Comparison of ENCODE assay signal across 37 cellular contexts in the genomic region with DNA sequence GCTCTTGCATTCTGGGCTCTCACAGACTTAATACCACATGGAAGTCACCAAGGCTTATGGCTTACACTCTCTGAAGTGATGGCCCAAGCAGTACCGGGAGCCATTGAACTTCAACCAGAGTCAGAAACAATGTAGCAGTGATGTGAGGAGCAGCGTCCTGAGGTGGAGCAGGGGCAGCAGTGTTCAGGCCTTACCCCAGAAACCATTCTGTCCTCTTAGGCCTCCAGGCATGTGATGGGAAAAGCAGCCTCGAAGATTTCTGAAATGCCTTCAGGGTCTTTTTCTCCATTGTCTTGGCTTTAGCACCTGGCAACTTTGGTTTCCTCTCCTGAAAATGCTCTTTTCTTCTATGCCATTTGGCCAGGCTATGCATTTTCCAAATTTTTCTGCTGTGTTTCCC. TPM values are rescaled to one million over a fixed set of nuclear protein-coding genes. Genes with fewer than 3 reads are reported as not detected.
"Had no signal": no experiment of that assay in that cellular context is flagged by ENCODE, and none has a peak within 500 bp of the region (broad histone marks: within the 10 kb centered on the region; RNA-seq: fewer than 3 reads in every experiment).

No MANE protein-coding gene starts in this region.

- H3K9me3 Mint-ChIP-seq: activated B cell treated with CpG ODN at 0.5 μM for 24 hours; activated CD4-positive, alpha-beta memory T cell treated with anti-CD3 and anti-CD28 coated beads for 36 hours; activated CD8-positive, alpha-beta T cell treated with anti-CD3 and anti-CD28 coated beads for 36 hours; activated naive CD4-positive, alpha-beta T cell treated with anti-CD3 and anti-CD28 coated beads for 36 hours; activated naive CD4-positive, alpha-beta T cell treated with anti-CD3 and anti-CD28 coated beads, Interleukin-2, amount 50 U/mL, for 72 hours; activated naive CD8-positive, alpha-beta T cell treated with anti-CD3 and anti-CD28 coated beads for 36 hours; activated T-cell treated with anti-CD3 and anti-CD28 coated beads, Interleukin-2, amount 50 U/mL, for 4 hours; activated T-cell treated with anti-CD3 and anti-CD28 coated beads, Interleukin-2, amount 50 U/mL, for 72 hours; activated T-helper 1 cell treated with anti-CD3 and anti-CD28 coated beads, Interleukin-12 subunit alpha, Interleukin-12 subunit beta, Interleukin-2, Interleukin-4 antibody, amounts not matched to agents 30 ng/mL and 10 ng/mL and 1 ng/mL, durations not matched to agents 14 hours and 24 hours and 36 hours; activated T-helper 17 cell treated with anti-CD3 and anti-CD28 coated beads, Interleukin-2, amount 50 U/mL, for 72 hours; central memory CD8-positive, alpha-beta T cell; T-helper 1 cell treated with Interleukin-12 subunit alpha and Interleukin-12 subunit beta and Interleukin-4 antibody, amounts not matched to agents 30 μg/mL and 1 μg/mL, for 36 hours; T-helper 2 cell treated with Interferon-gamma antibody and Interleukin-4, amounts not matched to agents 5 μg/mL and 100 μg/mL, for 36 hours had no signal

- H3K27ac ChIP-seq: adrenal gland, cardiac muscle cell, VCaP had no signal

- H3K4me3 Mint-ChIP-seq: activated B cell treated with CpG ODN at 0.5 μM for 24 hours; activated CD4-positive, alpha-beta memory T cell treated with anti-CD3 and anti-CD28 coated beads for 36 hours; activated CD4-positive, alpha-beta T cell treated with anti-CD3 and anti-CD28 coated beads, Interleukin-2, amount 10 ng/mL, durations not matched to agents 24 days and 14 days; activated CD8-positive, alpha-beta T cell treated with anti-CD3 and anti-CD28 coated beads for 36 hours; activated naive CD4-positive, alpha-beta T cell treated with anti-CD3 and anti-CD28 coated beads for 36 hours; activated naive CD8-positive, alpha-beta T cell treated with anti-CD3 and anti-CD28 coated beads for 36 hours; activated T-cell treated with anti-CD3 and anti-CD28 coated beads, Interleukin-2, amount 50 U/mL, for 4 hours; activated T-cell treated with anti-CD3 and anti-CD28 coated beads, Interleukin-2, amount 50 U/mL, for 72 hours; activated T-helper 1 cell treated with anti-CD3 and anti-CD28 coated beads, Interleukin-12 subunit alpha, Interleukin-12 subunit beta, Interleukin-2, Interleukin-4 antibody, amounts not matched to agents 30 ng/mL and 10 ng/mL and 1 ng/mL, durations not matched to agents 14 hours and 24 hours and 36 hours; activated T-helper 17 cell treated with anti-CD3 and anti-CD28 coated beads, Interleukin-2, amount 50 U/mL, for 72 hours; brain; central memory CD8-positive, alpha-beta T cell; T-helper 1 cell treated with Interleukin-12 subunit alpha and Interleukin-12 subunit beta and Interleukin-4 antibody, amounts not matched to agents 30 μg/mL and 1 μg/mL, for 36 hours; T-helper 2 cell treated with Interferon-gamma antibody and Interleukin-4, amounts not matched to agents 5 μg/mL and 100 μg/mL, for 36 hours had no signal

- H3K27me3 Mint-ChIP-seq: activated CD4-positive, alpha-beta memory T cell treated with anti-CD3 and anti-CD28 coated beads for 36 hours; activated CD8-positive, alpha-beta T cell treated with anti-CD3 and anti-CD28 coated beads for 36 hours; activated T-helper 17 cell treated with anti-CD3 and anti-CD28 coated beads, Interleukin-2, amount 50 U/mL, for 72 hours; brain had no signal

- DNase-seq: activated B cell treated with CpG ODN at 0.5 μM for 24 hours; activated CD4-positive, alpha-beta memory T cell treated with anti-CD3 and anti-CD28 coated beads for 36 hours; activated CD4-positive, alpha-beta T cell treated with anti-CD3 and anti-CD28 coated beads for 4 hours; activated CD4-positive, alpha-beta T cell treated with anti-CD3 and anti-CD28 coated beads, Interleukin-2, amount 10 ng/mL, durations not matched to agents 24 days and 14 days; activated CD4-positive, alpha-beta T cell treated with anti-CD3 and anti-CD28 coated beads, Interleukin-2, amount 50 U/mL, for 1 hour; activated CD4-positive, alpha-beta T cell treated with anti-CD3 and anti-CD28 coated beads, Interleukin-2, amount 50 U/mL, for 4 hours; activated CD4-positive, CD25-positive, alpha-beta regulatory T cell treated with anti-CD3 and anti-CD28 coated beads, Interleukin-2, amount 50 U/mL, for 72 hours; activated CD8-positive, alpha-beta memory T cell treated with anti-CD3 and anti-CD28 coated beads, Interleukin-2, amount 50 U/mL, for 4 hours; activated CD8-positive, alpha-beta T cell treated with anti-CD3 and anti-CD28 coated beads for 36 hours; activated effector memory CD4-positive, alpha-beta T cell treated with anti-CD3 and anti-CD28 coated beads, Interleukin-2, amount 50 U/mL, for 16 hours; activated gamma-delta T cell treated with Interleukin-2 at 50 U/mL for 16 hours; activated naive CD4-positive, alpha-beta T cell; activated naive CD4-positive, alpha-beta T cell treated with anti-CD3 and anti-CD28 coated beads for 36 hours; activated naive CD4-positive, alpha-beta T cell treated with anti-CD3 and anti-CD28 coated beads, Interleukin-2, amount 50 U/mL, for 16 hours; activated naive CD8-positive, alpha-beta T cell treated with anti-CD3 and anti-CD28 coated beads for 36 hours; activated T-cell treated with anti-CD3 and anti-CD28 coated beads for 4 hours; activated T-cell treated with anti-CD3 and anti-CD28 coated beads, Interleukin-2, amount 50 U/mL, for 1 hour; activated T-cell treated with anti-CD3 and anti-CD28 coated beads, Interleukin-2, amount 50 U/mL, for 4 hours; activated T-cell treated with anti-CD3 and anti-CD28 coated beads, Interleukin-2, amount 50 U/mL, for 72 hours; adrenal gland; amniotic stem cell; aorta; caudate nucleus; cerebellar nuclear complex; T-helper 2 cell; T-helper 9 cell had no signal

- ATAC-seq: activated CD8-positive, alpha-beta T cell treated with anti-CD3 and anti-CD28 coated beads for 36 hours; activated naive CD4-positive, alpha-beta T cell treated with anti-CD3 and anti-CD28 coated beads, Interleukin-2, amount 50 U/mL, for 72 hours; activated T-cell treated with anti-CD3 and anti-CD28 coated beads, Interleukin-2, amount 50 U/mL, for 4 hours; activated T-cell treated with anti-CD3 and anti-CD28 coated beads, Interleukin-2, amount 50 U/mL, for 72 hours; activated T-helper 17 cell treated with anti-CD3 and anti-CD28 coated beads, Interleukin-2, amount 50 U/mL, for 72 hours had no signal

- H3K4me1 ChIP-seq: adrenal gland had no signal

- FAIRE-seq: bronchial epithelial cell, TTC549 had no signal

- H3K4me3 ChIP-seq: adrenal gland, cardiac muscle cell had no signal

- H3K4me1 Mint-ChIP-seq: activated B cell treated with CpG ODN at 0.5 μM for 24 hours; activated CD4-positive, alpha-beta T cell treated with anti-CD3 and anti-CD28 coated beads, Interleukin-2, amount 10 ng/mL, durations not matched to agents 24 days and 14 days; activated naive CD8-positive, alpha-beta T cell treated with anti-CD3 and anti-CD28 coated beads for 36 hours; activated T-helper 17 cell treated with anti-CD3 and anti-CD28 coated beads, Interleukin-2, amount 50 U/mL, for 72 hours; brain; central memory CD8-positive, alpha-beta T cell had no signal

- H3K27ac Mint-ChIP-seq: activated B cell treated with CpG ODN at 0.5 μM for 24 hours; activated CD4-positive, alpha-beta memory T cell treated with anti-CD3 and anti-CD28 coated beads for 36 hours; activated CD4-positive, alpha-beta T cell treated with anti-CD3 and anti-CD28 coated beads, Interleukin-2, amount 10 ng/mL, durations not matched to agents 24 days and 14 days; activated CD8-positive, alpha-beta T cell treated with anti-CD3 and anti-CD28 coated beads for 36 hours; activated naive CD4-positive, alpha-beta T cell treated with anti-CD3 and anti-CD28 coated beads for 36 hours; activated naive CD4-positive, alpha-beta T cell treated with anti-CD3 and anti-CD28 coated beads, Interleukin-2, amount 50 U/mL, for 72 hours; activated naive CD8-positive, alpha-beta T cell treated with anti-CD3 and anti-CD28 coated beads for 36 hours; activated T-cell treated with anti-CD3 and anti-CD28 coated beads, Interleukin-2, amount 50 U/mL, for 72 hours; activated T-helper 1 cell treated with anti-CD3 and anti-CD28 coated beads, Interleukin-12 subunit alpha, Interleukin-12 subunit beta, Interleukin-2, Interleukin-4 antibody, amounts not matched to agents 30 ng/mL and 10 ng/mL and 1 ng/mL, durations not matched to agents 14 hours and 24 hours and 36 hours; activated T-helper 17 cell treated with anti-CD3 and anti-CD28 coated beads, Interleukin-2, amount 50 U/mL, for 72 hours; brain; T-helper 1 cell treated with Interleukin-12 subunit alpha and Interleukin-12 subunit beta and Interleukin-4 antibody, amounts not matched to agents 30 μg/mL and 1 μg/mL, for 36 hours; T-helper 2 cell treated with Interferon-gamma antibody and Interleukin-4, amounts not matched to agents 5 μg/mL and 100 μg/mL, for 36 hours had no signal

- H3K36me3 ChIP-seq: adrenal gland, cardiac muscle cell had no signal

- H3K27me3 ChIP-seq: cardiac muscle cell had no signal

- H3K9me3 ChIP-seq: adrenal gland had no signal

- H3K36me3 Mint-ChIP-seq: activated CD4-positive, alpha-beta memory T cell treated with anti-CD3 and anti-CD28 coated beads for 36 hours; activated naive CD4-positive, alpha-beta T cell treated with anti-CD3 and anti-CD28 coated beads, Interleukin-2, amount 50 U/mL, for 72 hours; activated naive CD8-positive, alpha-beta T cell treated with anti-CD3 and anti-CD28 coated beads for 36 hours; brain had no signal

RNA-seq across cellular contexts. Expression of a gene that starts 27.1 kb away (rescaled TPM):
- total RNA-seq: bronchial epithelial cell had no signal
